8 cellular contexts compared by ENCODE assay signal in genomic region chr6:90940812-90941481, GRCh38.
DNase-seq lines count a peak whose midpoint lies in the region; ATAC-seq, FAIRE-seq and TF ChIP-seq lines count a peak whose summit lies in the region.

No MANE protein-coding gene starts in this region.

- H3K4me3 ChIP-seq in PC-3 (ENCODE audit: low read length) (no peak overlapping the region), dorsolateral prefrontal cortex (peak overlapping the region in 2 of 59 donors; percentile 17 to 22), MG63 (no peak overlapping the region)

- no peaks in the 10 kb centered on the region for H3K9me3 ChIP-seq in PC-3 (ENCODE audit: low read length)
- no peaks in the 10 kb centered on the region for H3K9me3 ChIP-seq in MG63

- no peak overlapping the region for H3K9ac ChIP-seq in PC-3 (ENCODE audit: low read length)

- DNase-seq in GM10266 (ENCODE audit: extremely low spot score) (peak; percentile 62), HCEC 1CT (peak; percentile 13), LHCN-M2 (ENCODE audit: low read depth) (peak; percentile 66), PC-3 (peak; percentile 64), dorsolateral prefrontal cortex (no peak), midbrain (lab: John Stamatoyannopoulos, UW) (peak; percentile 63), MG63 (no peak)

- H3F3A ChIP-seq in PC-3 (ENCODE audit: low read length, unreplicated experiment), result no peaks in the 10 kb centered on the region

- 0 out of 2 replicates have a peak overlapping the region, but pooled peaks have one; percentile 34 for H3K4me2 ChIP-seq in PC-3 (ENCODE audit: low read length)

- H3K79me2 ChIP-seq in PC-3 (ENCODE audit: low read length), result no peaks in the 10 kb centered on the region

- H4K20me1 ChIP-seq in PC-3 (ENCODE audit: low read length), result no peaks in the 10 kb centered on the region

- H3K27me3 ChIP-seq in PC-3 (ENCODE audit: low read length) (peaks cover 16% of the 10 kb centered on the region), dorsolateral prefrontal cortex (no peaks in the 10 kb centered on the region), MG63 (no peaks in the 10 kb centered on the region)

- H2AFZ ChIP-seq in PC-3 (ENCODE audit: low read length), result no peak overlapping the region

- FAIRE-seq in A204.1 (lab: Jason Lieb, UNC), result peak; percentile 99

- POLR2A ChIA-PET in PC-3 (lab: Charles Lee; ENCODE audit: unreplicated experiment), result no interaction called here

- BruUV-seq in PC-3 (replicated peaks; lab: Mats Ljungman, UMichigan), result no TSS peak

- H3K4me1 ChIP-seq in PC-3 (ENCODE audit: insufficient read depth, low read length), result no peaks in the 10 kb centered on the region

- no peaks in the 10 kb centered on the region for H3K36me3 ChIP-seq in PC-3 (ENCODE audit: low read depth, low read length)
- H3K36me3 ChIP-seq in MG63, result no peaks in the 10 kb centered on the region

- TF ChIP-seq CTCF in GM10266 (IDR thresholded peaks at IDR 0.05; ENCODE audit: control insufficient read depth, insufficient read depth, low read depth, missing control alignments), result peak; percentile 51
- TF ChIP-seq CTCF in PC-3 (conservative IDR thresholded peaks at IDR 0.05; ENCODE audit: low read depth, low read length), result peak; percentile 66
- peak; percentile 18 to 75 (median 56) for TF ChIP-seq CTCF in dorsolateral prefrontal cortex (IDR thresholded peaks at IDR 0.05 in 54 of 56, conservative IDR thresholded peaks at IDR 0.05 in 2 of 56; ENCODE audit: low read depth in 1 of 56, partially characterized antibody in 56 of 56)

- peak; percentile 61 for ATAC-seq in PC-3

- CTCF ChIA-PET in PC-3 (lab: Charles Lee), result no interaction called here

- intact Hi-C loops in PC-3 (cut with micrococcal nuclease), result no loop called here
- intact Hi-C loops in dorsolateral prefrontal cortex (cut with DNase I), result no loop called here

- no peaks in the 10 kb centered on the region for H3K9me2 ChIP-seq in PC-3 (replicated peaks; ENCODE audit: low read length)

- H3K27ac ChIP-seq in PC-3 (ENCODE audit: low read length) (no peak overlapping the region), dorsolateral prefrontal cortex (no peak overlapping the region)

Comparison
In these comparisons a context has a peak if more than half of its experiments do, and no peak if none do; other contexts are left out.
1. DNase-seq: peak in GM10266 (single experiment), HCEC 1CT (single experiment), LHCN-M2 (single experiment), PC-3 (single experiment) and midbrain (single experiment); none in dorsolateral prefrontal cortex (0 of 10) and MG63 (single experiment).
2. Peak in every context shown above with its lines, with median percentiles within 50 percentile points of each other: CTCF ChIP-seq.